Comparison of ENCODE assay signal across 1 cellular context in the genomic region with DNA sequence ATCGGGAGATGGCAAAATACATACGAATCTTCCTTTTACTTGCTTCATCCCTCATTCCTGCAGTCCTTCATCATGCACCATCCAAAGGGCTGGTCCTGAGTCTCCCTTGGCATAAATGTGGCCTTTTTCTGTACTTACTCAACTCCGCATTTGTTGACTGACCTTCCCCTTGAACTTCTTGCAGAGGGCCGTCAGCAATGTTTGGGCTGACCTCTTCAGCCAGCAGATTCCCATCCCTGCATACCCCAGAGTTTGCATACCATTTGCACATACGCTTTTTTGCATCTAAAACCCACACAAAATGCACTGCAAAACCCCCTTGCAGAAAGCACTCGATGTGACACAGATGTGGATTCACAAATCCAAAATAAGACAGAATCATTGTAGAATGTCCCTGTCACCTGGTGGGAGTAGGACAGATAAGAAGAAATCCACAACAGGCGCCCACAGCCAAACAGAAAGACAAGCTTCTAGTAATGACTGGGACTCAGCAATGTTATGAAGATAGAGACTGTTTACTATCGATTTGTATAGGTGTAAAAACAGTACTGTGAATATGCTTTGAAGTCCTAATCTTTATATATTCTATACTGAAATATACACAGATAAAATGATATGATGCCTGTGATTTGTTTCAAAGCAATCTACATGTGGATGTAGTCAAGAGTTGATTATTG.
TF ChIP-seq lines count a peak whose summit lies in the region.

No MANE protein-coding gene starts in this region.

TF ChIP-seq in GM12878, 131 proteins besides CTCF, POLR2A, EP300 and RAD21:
- TF ChIP-seq POLR2AphosphoS5 (IDR thresholded peaks at IDR 0.05; ENCODE audit: low read length) (0 out of 2 replicates have a peak, but pooled peaks have one; percentile 13), ZNF24 (IDR thresholded peaks at IDR 0.05) (no peak), POU2F2 (IDR thresholded peaks at IDR 0.05; ENCODE audit: borderline replicate concordance, low read depth, low read length) (no peak)
